In the genomic region with DNA sequence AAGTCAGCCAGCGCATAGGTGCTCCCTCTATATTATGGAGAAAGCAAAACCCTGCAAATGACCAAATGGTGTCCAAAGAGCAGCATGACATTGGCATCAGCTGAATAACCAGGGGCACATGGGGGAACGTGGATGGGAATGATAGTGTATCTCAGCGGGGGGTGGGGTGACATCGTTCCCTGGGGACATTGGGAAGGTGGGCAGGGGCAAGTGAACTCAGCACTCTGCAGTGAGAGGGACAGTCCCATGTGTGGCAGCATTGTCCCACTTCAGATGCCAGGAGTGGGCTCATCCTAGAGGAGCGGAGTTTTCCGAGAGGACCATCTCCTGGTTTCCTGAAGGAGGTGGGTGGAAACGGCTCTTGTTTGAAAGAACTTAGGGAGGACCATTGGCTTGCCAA, we compare ENCODE assay signal across 15 cellular contexts.
DNase-seq lines count a peak whose midpoint lies in the region; ATAC-seq and TF ChIP-seq lines count a peak whose summit lies in the region.
"Had no signal": no experiment of that assay in that cellular context is flagged by ENCODE, and none has a peak within 500 bp of the region (broad histone marks: within the 10 kb centered on the region; RNA-seq: fewer than 3 reads in every experiment).

No MANE protein-coding gene starts in this region.

- 95% methylated on average over 7 of the region's 7 CpGs for WGBS in ectodermal cell, 2 experiments

- no TSS peak for BruUV-seq in A673 (replicated peaks; lab: Mats Ljungman, UMichigan)

- ATAC-seq in GM21737 (IDR thresholded peaks at IDR 0.05; ENCODE audit: unreplicated experiment), result no peak
- ATAC-seq: HepG2 had no signal

- H3K4me3 ChIP-seq in HEK293 (ENCODE audit: low read depth, low read length) (no peak overlapping the region), ectodermal cell (ENCODE audit: insufficient read depth, low read depth, low read length) (no peak overlapping the region), A673 (ENCODE audit: low read depth, low read length, poor library complexity, severe bottlenecking) (no peak overlapping the region)
- H3K4me3 ChIP-seq: BLaER1 had no signal

- H3K36me3 ChIP-seq in HEK293 (ENCODE audit: control insufficient read depth in 2 of 2, insufficient read depth in 1 of 2, low read length in 2 of 2) (peaks cover 4 to 85% of the 10 kb centered on the region in 2 experiments; a peak in 1 of 3 replicates), ectodermal cell (ENCODE audit: control insufficient read depth, insufficient read depth, low read length) (peaks cover 30% of the 10 kb centered on the region), A673 (ENCODE audit: insufficient read depth, low read length, poor library complexity, severe bottlenecking) (peaks cover 81% of the 10 kb centered on the region)

- H3K27me3 ChIP-seq in ectodermal cell (ENCODE audit: control insufficient read depth, insufficient read depth, low read length, poor library complexity, severe bottlenecking) (no peaks in the 10 kb centered on the region), A673 (replicated peaks; ENCODE audit: insufficient read depth, low read depth, low read length, poor library complexity) (no peaks in the 10 kb centered on the region)
- H3K27me3 ChIP-seq: BLaER1 had no signal

- H3K36me3 Mint-ChIP-seq in neural crest cell (ENCODE audit: low read depth), result peaks cover 14% of the 10 kb centered on the region

- H3K4me1 Mint-ChIP-seq in neural crest cell, result peaks cover 3% of the 10 kb centered on the region
- H3K4me1 Mint-ChIP-seq: CD14-positive monocyte, H9 had no signal

- H3K27ac ChIP-seq in HEK293 (ENCODE audit: extremely low read depth, low read depth, low read length) (no peak overlapping the region), ectodermal cell (ENCODE audit: insufficient read depth, low read depth, low read length, poor library complexity, severe bottlenecking) (peak overlapping the region; percentile 21), A673 (ENCODE audit: low read depth, low read length, poor library complexity, severe bottlenecking) (no peak overlapping the region)
- H3K27ac ChIP-seq: BLaER1 had no signal

- no peak overlapping the region for H3K4me3 Mint-ChIP-seq in neural crest cell
- H3K4me3 Mint-ChIP-seq: CD14-positive monocyte; CD4-positive, alpha-beta memory T cell; H9 had no signal

- POLR2A ChIA-PET in HEK293 (lab: Yijun Ruan, JAX), result no interaction called here
- POLR2A ChIA-PET in A673 (lab: Charles Lee; ENCODE audit: low non-redundant PET), result no interaction called here

- no peak for TF ChIP-seq CTCF in HEK293 (tag by site-specific recombination; IDR thresholded peaks at IDR 0.05)
- no peak for TF ChIP-seq CTCF in neural crest cell (conservative IDR thresholded peaks at IDR 0.05)
- no peak for TF ChIP-seq CTCF in A673 (conservative IDR thresholded peaks at IDR 0.05; ENCODE audit: low read depth, low read length)

- peaks cover 6% of the 10 kb centered on the region for H3K4me1 ChIP-seq in HEK293 (ENCODE audit: control insufficient read depth, insufficient read depth, low read length)
- H3K4me1 ChIP-seq in ectodermal cell (ENCODE audit: control insufficient read depth, insufficient read depth, low read length), result no peaks in the 10 kb centered on the region
- H3K4me1 ChIP-seq in A673 (ENCODE audit: insufficient read depth, low read length, poor library complexity, severe bottlenecking), result peaks cover 3% of the 10 kb centered on the region
- H3K4me1 ChIP-seq: BLaER1 had no signal

- H3K27ac Mint-ChIP-seq in neural crest cell (ENCODE audit: unreplicated experiment), result peak overlapping the region; percentile 12

- intact Hi-C loops in A673 (cut with micrococcal nuclease; ENCODE audit: unreplicated experiment), result no loop called here

- no peaks in the 10 kb centered on the region for H3K9me3 ChIP-seq in HEK293 (ENCODE audit: control insufficient read depth, insufficient read depth, low read depth, low read length)
- H3K9me3 ChIP-seq in ectodermal cell (ENCODE audit: control insufficient read depth, low read length), result no peaks in the 10 kb centered on the region
- H3K9me3 ChIP-seq in A673 (ENCODE audit: low read depth, low read length, poor library complexity, severe bottlenecking), result no peaks in the 10 kb centered on the region
- H3K9me3 ChIP-seq: BLaER1 had no signal

- no peaks in the 10 kb centered on the region for H3K27me3 Mint-ChIP-seq in neural crest cell (ENCODE audit: low read depth)
- H3K27me3 Mint-ChIP-seq: CD4-positive, alpha-beta memory T cell had no signal

- no peak for DNase-seq in neural crest cell (ENCODE audit: low read depth, low spot score)
- DNase-seq in A673 (ENCODE audit: low spot score), result no peak
- DNase-seq in NCI-H1092 treated with DMSO at 0.1 percent for 48 hours (lab: John Stamatoyannopoulos, UW), result no peak
- DNase-seq: AML-193; CD4-positive, alpha-beta memory T cell; DMS153; DMS79; GDM1; H9 had no signal

- CTCF ChIA-PET in HEK293 (lab: Yijun Ruan, JAX) (interaction anchor here (0.6 kb wide), 1 partner anchor 15 kb away, joined by 3 read pairs; no protein-coding TSS in a partner anchor), A673 (lab: Charles Lee) (no interaction called here)

- H3K9me3 Mint-ChIP-seq in neural crest cell, result no peaks in the 10 kb centered on the region
- H3K9me3 Mint-ChIP-seq: CD14-positive monocyte; CD4-positive, alpha-beta memory T cell; H9 had no signal

TF ChIP-seq in HEK293, 187 proteins besides CTCF, POLR2A, EP300 and RAD21:
- TF ChIP-seq ZNF510 (tag by site-specific recombination; IDR thresholded peaks at IDR 0.05; ENCODE audit: insufficient replicate concordance) (no peak), GLIS1 (tag by site-specific recombination; IDR thresholded peaks at IDR 0.05) (peak; percentile 68), ZNF146 (tag by site-specific recombination; IDR thresholded peaks at IDR 0.05) (no peak), ZIC2 (tag by site-specific recombination; IDR thresholded peaks at IDR 0.05) (peak; percentile 37; the same call in 1 of the 2 replicates), IKZF3 (tag by site-specific recombination; IDR thresholded peaks at IDR 0.05) (0 out of 2 replicates have a peak, but pooled peaks have one; percentile 11)
